Comparison of ENCODE assay signal across 11 cellular contexts in the genomic region with DNA sequence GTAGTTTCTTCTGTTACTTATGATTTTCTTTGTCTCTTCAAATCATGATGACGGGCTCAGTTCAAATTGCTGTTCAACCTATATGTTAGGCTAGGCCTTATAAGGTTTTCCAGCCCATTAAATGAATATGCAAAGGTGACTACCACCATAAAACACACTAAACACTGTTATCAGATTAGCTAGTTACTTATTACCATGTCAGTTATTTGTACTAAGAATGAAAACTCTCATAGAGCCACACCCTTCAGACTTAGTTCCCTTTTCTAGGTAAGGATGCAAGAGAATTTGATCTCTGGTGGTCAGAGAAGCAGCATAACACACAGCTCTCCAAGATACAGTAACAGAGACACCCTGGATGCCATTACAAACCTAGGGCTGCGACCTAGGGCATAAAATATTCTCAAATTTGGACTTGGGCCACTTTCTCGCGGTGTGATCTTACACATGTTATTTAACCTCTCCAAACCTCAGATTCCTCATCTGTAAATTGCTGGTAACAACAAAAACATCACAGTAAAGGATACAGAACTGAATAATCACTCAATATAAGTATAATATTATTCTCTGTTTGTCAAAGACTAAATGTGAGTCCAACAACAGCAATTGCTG. TPM values are rescaled to one million over a fixed set of nuclear protein-coding genes. Genes with fewer than 3 reads are reported as not detected.
DNase-seq lines count a peak whose midpoint lies in the region; ATAC-seq, FAIRE-seq and TF ChIP-seq lines count a peak whose summit lies in the region.
"Had no signal": no experiment of that assay in that cellular context is flagged by ENCODE, and none has a peak within 500 bp of the region (broad histone marks: within the 10 kb centered on the region; RNA-seq: fewer than 3 reads in every experiment).

No MANE protein-coding gene starts in this region.

- H3K9me2 ChIP-seq in PC-9 (ENCODE audit: insufficient read depth), result no peaks in the 10 kb centered on the region

- H3K27ac ChIP-seq in PC-9, result no peak overlapping the region

- no peaks in the 10 kb centered on the region for H4K20me1 ChIP-seq in PC-9 (ENCODE audit: insufficient read depth)

- no peaks in the 10 kb centered on the region for H3K79me2 ChIP-seq in PC-9 (ENCODE audit: low read depth)

- no peak for DNase-seq in PC-9
- DNase-seq in activated naive CD4-positive, alpha-beta T cell treated with anti-CD3 and anti-CD28 coated beads for 36 hours, result no peak
- no peak for DNase-seq in naive thymus-derived CD8-positive, alpha-beta T cell
- DNase-seq: activated CD4-positive, alpha-beta memory T cell treated with anti-CD3 and anti-CD28 coated beads for 36 hours; stimulated activated CD4-positive, alpha-beta T cell treated with anti-CD3 and anti-CD28 coated beads, Interleukin-2, amount 100 ng/mL, for 48 hours had no signal

- H3K36me3 ChIP-seq in PC-9 (ENCODE audit: low read depth), result 0 out of 2 replicates have a peak, but pooled peaks cover under 1% of the 10 kb centered on the region

- no peaks in the 10 kb centered on the region; the same call in 1 of the 2 replicates for H3K9me3 ChIP-seq in PC-9 (ENCODE audit: insufficient read depth, low read depth)

- no peak overlapping the region for H3K4me3 ChIP-seq in PC-9

- H3K27me3 Mint-ChIP-seq in activated naive CD4-positive, alpha-beta T cell treated with anti-CD3 and anti-CD28 coated beads for 36 hours (ENCODE audit: low read depth), result no peaks in the 10 kb centered on the region
- no peaks in the 10 kb centered on the region for H3K27me3 Mint-ChIP-seq in naive thymus-derived CD8-positive, alpha-beta T cell
- H3K27me3 Mint-ChIP-seq: activated CD4-positive, alpha-beta memory T cell treated with anti-CD3 and anti-CD28 coated beads for 36 hours had no signal

- CTCF ChIA-PET in PC-9 (lab: Charles Lee), result no interaction called here
- CTCF ChIA-PET in activated naive CD4-positive, alpha-beta T cell treated with anti-CD3 and anti-CD28 coated beads for 36 hours (lab: Charles Lee), result no interaction called here

- peak; percentile 13 for FAIRE-seq in islet of Langerhans (lab: Jason Lieb, UNC)

- POLR2A ChIA-PET in PC-9 (lab: Charles Lee; ENCODE audit: unreplicated experiment), result no interaction called here
- POLR2A ChIA-PET in naive thymus-derived CD8-positive, alpha-beta T cell (lab: Charles Lee), result interaction anchor here (0.6 kb wide), 1 partner anchor 38 kb away, joined by 3 read pairs; no protein-coding TSS in a partner anchor

- H3K27me3 ChIP-seq in PC-9 (ENCODE audit: insufficient read depth, low read depth), result no peaks in the 10 kb centered on the region

- H3K36me3 Mint-ChIP-seq in activated naive CD4-positive, alpha-beta T cell treated with anti-CD3 and anti-CD28 coated beads for 36 hours (ENCODE audit: low read depth), result peaks cover 13% of the 10 kb centered on the region
- peaks cover 0 to 61% (median 22%) of the 10 kb centered on the region in 3 donors for H3K36me3 Mint-ChIP-seq in naive thymus-derived CD8-positive, alpha-beta T cell

- ATAC-seq in GM18502 (IDR thresholded peaks at IDR 0.05; ENCODE audit: poor library complexity, unreplicated experiment), result peak; percentile 83
- ATAC-seq in GM21737 (IDR thresholded peaks at IDR 0.05; ENCODE audit: unreplicated experiment), result peak; percentile 67
- ATAC-seq in HG03520 (IDR thresholded peaks at IDR 0.05; ENCODE audit: unreplicated experiment), result peak; percentile 88
- ATAC-seq in GM19455 (IDR thresholded peaks at IDR 0.05; ENCODE audit: unreplicated experiment), result no peak
- ATAC-seq in naive thymus-derived CD8-positive, alpha-beta T cell, result no peak

- H3K4me1 ChIP-seq in PC-9 (replicated peaks; ENCODE audit: insufficient read depth), result no peaks in the 10 kb centered on the region

- intact Hi-C loops in PC-9 (cut with micrococcal nuclease; ENCODE audit: unreplicated experiment), result no loop called here
- intact Hi-C loops in activated naive CD4-positive, alpha-beta T cell treated with anti-CD3 and anti-CD28 coated beads for 36 hours (cut with micrococcal nuclease), result no loop called here

- H3K4me1 Mint-ChIP-seq in activated naive CD4-positive, alpha-beta T cell treated with anti-CD3 and anti-CD28 coated beads for 36 hours (ENCODE audit: low read depth), result no peaks in the 10 kb centered on the region
- H3K4me1 Mint-ChIP-seq in naive thymus-derived CD8-positive, alpha-beta T cell, result peaks cover 0 to 6% (median 3%) of the 10 kb centered on the region in 4 donors

- H3K9me3 Mint-ChIP-seq in activated naive CD4-positive, alpha-beta T cell treated with anti-CD3 and anti-CD28 coated beads for 36 hours, result no peaks in the 10 kb centered on the region
- H3K9me3 Mint-ChIP-seq in naive thymus-derived CD8-positive, alpha-beta T cell, result no peaks in the 10 kb centered on the region
- H3K9me3 Mint-ChIP-seq: activated CD4-positive, alpha-beta memory T cell treated with anti-CD3 and anti-CD28 coated beads for 36 hours; CD14-positive monocyte had no signal

- no peak overlapping the region for H2AFZ ChIP-seq in PC-9

- TF ChIP-seq CTCF in PC-9 (conservative IDR thresholded peaks at IDR 0.05), result no peak

- H3F3A ChIP-seq in PC-9 (ENCODE audit: insufficient read depth, low read depth), result no peaks in the 10 kb centered on the region

- no TSS peak for BruUV-seq in PC-9 (replicated peaks; lab: Mats Ljungman, UMichigan)

- no peak overlapping the region for H3K27ac Mint-ChIP-seq in activated naive CD4-positive, alpha-beta T cell treated with anti-CD3 and anti-CD28 coated beads for 36 hours
- H3K27ac Mint-ChIP-seq in naive thymus-derived CD8-positive, alpha-beta T cell, result no peak overlapping the region
- H3K27ac Mint-ChIP-seq: activated CD4-positive, alpha-beta memory T cell treated with anti-CD3 and anti-CD28 coated beads for 36 hours; CD14-positive monocyte had no signal

- H3K4me3 Mint-ChIP-seq in activated naive CD4-positive, alpha-beta T cell treated with anti-CD3 and anti-CD28 coated beads for 36 hours, result no peak overlapping the region
- no peak overlapping the region for H3K4me3 Mint-ChIP-seq in naive thymus-derived CD8-positive, alpha-beta T cell
- H3K4me3 Mint-ChIP-seq: activated CD4-positive, alpha-beta memory T cell treated with anti-CD3 and anti-CD28 coated beads for 36 hours; CD14-positive monocyte had no signal

- H3K4me2 ChIP-seq in PC-9, result no peak overlapping the region

RNA-seq across cellular contexts. Expression of gene ANKMY2, which starts 35.6 kb away (rescaled TPM):
- 22.9 and 30.7 TPM in 2 replicates for total RNA-seq in PC-9 (2021)
- 1 to 10 TPM; 4.6 to 4.7 TPM for total RNA-seq in activated naive CD4-positive, alpha-beta T cell treated with anti-CD3 and anti-CD28 coated beads for 36 hours
- 10 to 100 TPM; 12.3 to 13.6 TPM for total RNA-seq in naive thymus-derived CD8-positive, alpha-beta T cell
- 10 to 100 TPM; 11.9 to 14.7 (median 13.6) TPM for polyA plus RNA-seq in naive thymus-derived CD8-positive, alpha-beta T cell

RNA-seq across cellular contexts. Expression of gene BZW2, which starts 36.0 kb away (rescaled TPM):
- 93.7 and 102 TPM in 2 replicates for total RNA-seq in PC-9 (2021)
- total RNA-seq in activated naive CD4-positive, alpha-beta T cell treated with anti-CD3 and anti-CD28 coated beads for 36 hours, result 100 to 1,000 TPM; 118 to 122 TPM
- 10 to 100 TPM; 33.4 to 34.1 TPM for total RNA-seq in naive thymus-derived CD8-positive, alpha-beta T cell
- 10 to 100 TPM; 76.9 to 83.4 (median 81.6) TPM for polyA plus RNA-seq in naive thymus-derived CD8-positive, alpha-beta T cell

Comparison
In these comparisons a context has a peak if more than half of its experiments do, and no peak if none do; other contexts are left out.
1. ATAC-seq: peak in GM18502 (single experiment), GM21737 (single experiment) and HG03520 (single experiment); none in GM19455 (single experiment) and naive thymus-derived CD8-positive, alpha-beta T cell (0 of 2).